ENCODE assay signal across 8 cellular contexts in genomic region chr11:72924568-72925190, GRCh38.
DNase-seq lines count a peak whose midpoint lies in the region; ATAC-seq, FAIRE-seq and TF ChIP-seq lines count a peak whose summit lies in the region.

No MANE protein-coding gene starts in this region.

- intact Hi-C loops in endothelial cell of umbilical vein (cut with micrococcal nuclease), result loop anchor here (1.0 to 5.0 kb wide), 4 partner anchors 92 to 318 kb away; no protein-coding TSS in a partner anchor

- no peaks in the 10 kb centered on the region for H3K9me3 Mint-ChIP-seq in osteocyte (ENCODE audit: unreplicated experiment)

- dilution Hi-C loops in endothelial cell of umbilical vein (cut with MboI; ENCODE audit: extremely low pct_ligation_motif_present, low sequenced_read_pairs), result no loop called here

- H3K4me1 ChIP-seq in endothelial cell of umbilical vein (ENCODE audit: control insufficient read depth, extremely low read depth, insufficient read depth, low read length), result peaks cover 4% of the 10 kb centered on the region

- peaks cover 5% of the 10 kb centered on the region for H3K4me1 Mint-ChIP-seq in osteocyte (ENCODE audit: unreplicated experiment)

- no peak for FAIRE-seq in endothelial cell of umbilical vein (lab: Jason Lieb, UNC)

- in situ Hi-C loops in G401 (cut with HindIII; ENCODE audit: low sequenced_read_pairs), result no loop called here

- H3K4me2 ChIP-seq in endothelial cell of umbilical vein (ENCODE audit: insufficient read depth, low read length), result no peak overlapping the region

- no peaks in the 10 kb centered on the region for H4K20me1 ChIP-seq in endothelial cell of umbilical vein (replicated peaks; ENCODE audit: control insufficient read depth, extremely low read depth, insufficient read depth, low read length)

- peaks cover 7% of the 10 kb centered on the region for H3K36me3 Mint-ChIP-seq in osteocyte (ENCODE audit: unreplicated experiment)

- no peak overlapping the region for H3K27ac ChIP-seq in endothelial cell of umbilical vein (ENCODE audit: insufficient read depth, low read depth, low read length)

- H3K9me1 ChIP-seq in endothelial cell of umbilical vein (replicated peaks; ENCODE audit: control insufficient read depth, extremely low read depth, insufficient read depth, low read length), result no peaks in the 10 kb centered on the region

- BruUV-seq in endothelial cell of umbilical vein (replicated peaks; lab: Mats Ljungman, UMichigan), result no TSS peak

- ATAC-seq in GM18867 (IDR thresholded peaks at IDR 0.05; ENCODE audit: unreplicated experiment) (no peak), HG03378 (IDR thresholded peaks at IDR 0.05; ENCODE audit: unreplicated experiment) (no peak)

- TF ChIP-seq CTCF in endothelial cell of umbilical vein (IDR thresholded peaks at IDR 0.05; ENCODE audit: extremely low read depth in 1 of 2, insufficient read depth in 1 of 2, low read depth in 1 of 2, low read length in 2 of 2), result peak; percentile 29 to 32
- TF ChIP-seq CTCF in osteocyte (IDR thresholded peaks at IDR 0.05), result peak; percentile 65

- no peak overlapping the region for H3K4me3 Mint-ChIP-seq in osteocyte (ENCODE audit: unreplicated experiment)

- DNase-seq in G401 (ENCODE audit: low spot score) (peak; percentile 13), MV-4-11 (lab: John Stamatoyannopoulos, UW) (peak; percentile 22), endothelial cell of umbilical vein (ENCODE audit: low read depth, low spot score) (peak; percentile 77), osteocyte (ENCODE audit: extremely low spot score, unreplicated experiment) (no peak), GM19238 (ENCODE audit: insufficient read length, low spot score) (no peak), DMS153 treated with DMSO at 0.1 percent for 48 hours (lab: John Stamatoyannopoulos, UW; ENCODE audit: unreplicated experiment) (no peak)

- H3K27me3 ChIP-seq in endothelial cell of umbilical vein (ENCODE audit: control insufficient read depth in 2 of 2, insufficient read depth in 2 of 2, low read length in 2 of 2), result no peaks in the 10 kb centered on the region

- no peak overlapping the region for H3K9ac ChIP-seq in endothelial cell of umbilical vein (replicated peaks; ENCODE audit: extremely low read depth, insufficient read depth, low read length)

- no peaks in the 10 kb centered on the region for H3K36me3 ChIP-seq in endothelial cell of umbilical vein (ENCODE audit: control insufficient read depth in 2 of 2, extremely low read depth in 1 of 2, insufficient read depth in 2 of 2, low read length in 2 of 2)

- no peak overlapping the region for H3K27ac Mint-ChIP-seq in osteocyte (ENCODE audit: unreplicated experiment)

- peaks cover 3% of the 10 kb centered on the region for H3K79me2 ChIP-seq in endothelial cell of umbilical vein (ENCODE audit: control insufficient read depth, insufficient read depth, low read length)

- no peak overlapping the region for H2AFZ ChIP-seq in endothelial cell of umbilical vein (ENCODE audit: low read depth, low read length)

- no peaks in the 10 kb centered on the region for H3K9me3 ChIP-seq in endothelial cell of umbilical vein (replicated peaks; ENCODE audit: control insufficient read depth, insufficient read depth, low read length)

- POLR2A ChIA-PET in endothelial cell of umbilical vein (lab: Charles Lee), result interaction anchor here (0.5 to 1.3 kb wide), 3 partner anchors 58 to 253 kb away, joined by 3 to 4 read pairs (median 4); partner anchors contain the start of gene FCHSD2

- TF ChIP-seq POLR2A in endothelial cell of umbilical vein (IDR thresholded peaks at IDR 0.05; ENCODE audit: low read depth, low read length), result no peak

- no peaks in the 10 kb centered on the region for H3K27me3 Mint-ChIP-seq in osteocyte (ENCODE audit: unreplicated experiment)

- CTCF ChIA-PET in endothelial cell of umbilical vein (lab: Charles Lee), result interaction anchor here (0.7 to 3.9 kb wide), 34 partner anchors 9 to 983 kb away, joined by 3 to 90 read pairs (median 4); partner anchors contain the start of gene FCHSD2

- no peak overlapping the region for H3K4me3 ChIP-seq in endothelial cell of umbilical vein (replicated peaks in 1 of 3; ENCODE audit: insufficient read depth in 1 of 3, low read depth in 1 of 3, low read length in 3 of 3)

TF ChIP-seq in endothelial cell of umbilical vein, 7 proteins besides CTCF, POLR2A, EP300 and RAD21:
- TF ChIP-seq POLR2AphosphoS5 (IDR thresholded peaks at IDR 0.05; ENCODE audit: insufficient read depth, low read depth, low read length), result no peak
- no peak for TF ChIP-seq EZH2 (IDR thresholded peaks at IDR 0.05; ENCODE audit: borderline replicate concordance, low read depth, low read length, severe bottlenecking)
- no peak for TF ChIP-seq MYC (IDR thresholded peaks at IDR 0.05; ENCODE audit: low read depth, low read length)
- TF ChIP-seq MAX (IDR thresholded peaks at IDR 0.05; ENCODE audit: insufficient read depth, insufficient read length), result no peak
- no peak for TF ChIP-seq JUN (IDR thresholded peaks at IDR 0.05; ENCODE audit: borderline replicate concordance, insufficient read depth, insufficient read length, low read depth)
- no peak for TF ChIP-seq GATA2 (IDR thresholded peaks at IDR 0.05; ENCODE audit: insufficient read depth, insufficient read length, low read depth, low read length)
- TF ChIP-seq FOS (IDR thresholded peaks at IDR 0.05; ENCODE audit: borderline replicate concordance, insufficient read depth, low read length), result no peak

Comparison
In these comparisons a context has a peak if more than half of its experiments do, and no peak if none do; other contexts are left out.
1. DNase-seq: peak in G401 (single experiment), MV-4-11 (single experiment) and endothelial cell of umbilical vein (single experiment); none in osteocyte (single experiment), GM19238 (single experiment) and DMS153 treated with DMSO at 0.1 percent for 48 hours (single experiment).